ENCODE assay signal across 20 cellular contexts in the genomic region with DNA sequence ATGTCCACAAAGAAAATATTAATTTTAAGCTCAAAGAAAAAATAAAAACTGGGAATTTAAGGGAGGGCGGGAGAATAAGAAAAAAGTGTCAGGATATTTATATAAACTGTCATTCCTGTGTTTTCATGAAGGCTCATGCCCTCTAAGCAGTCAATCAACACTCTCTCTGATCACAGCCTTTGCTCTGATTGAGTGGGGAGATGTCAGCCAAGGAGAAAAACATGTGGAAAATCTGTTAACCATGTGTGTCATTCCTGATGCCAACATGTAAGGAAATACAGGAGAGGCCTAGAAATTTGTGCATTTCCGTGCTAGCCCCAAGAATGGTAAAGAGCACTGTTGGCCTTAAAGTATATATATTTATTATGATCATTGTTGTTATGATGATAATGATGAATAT.
DNase-seq lines count a peak whose midpoint lies in the region; ATAC-seq, FAIRE-seq and TF ChIP-seq lines count a peak whose summit lies in the region.
"Had no signal": no experiment of that assay in that cellular context is flagged by ENCODE, and none has a peak within 500 bp of the region (broad histone marks: within the 10 kb centered on the region; RNA-seq: fewer than 3 reads in every experiment).

No MANE protein-coding gene starts in this region.

- H2AFZ ChIP-seq in HepG2 (ENCODE audit: low read length) (no peak overlapping the region), neural cell (ENCODE audit: low read depth, low read length) (no peak overlapping the region)

- in situ Hi-C loops in HepG2 (cut with HindIII; ENCODE audit: extremely low pct_ligation_motif_present, low pct_unique_long_range_greater_than_20kb), result no loop called here

- H3K9me2 ChIP-seq in neural cell (ENCODE audit: insufficient read depth, low read length), result no peaks in the 10 kb centered on the region

- intact Hi-C loops in HepG2 (cut with micrococcal nuclease; ENCODE audit: unreplicated experiment) (no loop called here), right lobe of liver (cut with DNase I) (no loop called here)

- H3K9me3 ChIP-seq in HepG2 (ENCODE audit: low read length) (no peaks in the 10 kb centered on the region; the same call in 1 of the 2 replicates), right lobe of liver (no peaks in the 10 kb centered on the region), neural cell (ENCODE audit: low read length) (no peaks in the 10 kb centered on the region)
- H3K9me3 ChIP-seq: A549, Caco-2 had no signal

- TF ChIP-seq CTCF in HepG2 (CRISPR knock-in tag; IDR thresholded peaks at IDR 0.05) (no peak), right lobe of liver (IDR thresholded peaks at IDR 0.05) (no peak), neural cell (IDR thresholded peaks at IDR 0.05; ENCODE audit: poor library complexity, severe bottlenecking) (no peak)

- no peak for FAIRE-seq in HepG2 (lab: Jason Lieb, UNC)
- FAIRE-seq: A549, D721Med, G401.6, GM12891, GM19239 had no signal

- H3K9ac ChIP-seq in HepG2 (ENCODE audit: insufficient read depth, low read depth, low read length) (no peak overlapping the region), neural cell (ENCODE audit: low read length) (no peak overlapping the region)
- H3K9ac ChIP-seq: BLaER1 treated with 17β-estradiol and CSF1 and Interleukin-3, amounts not matched to agents 10 nM and 100 nM had no signal

- TF ChIP-seq POLR2A in HepG2 (IDR thresholded peaks at IDR 0.05; ENCODE audit: insufficient read depth in 1 of 2, low read depth in 2 of 2, low read length in 2 of 2), result no peak
- TF ChIP-seq POLR2A in right lobe of liver (IDR thresholded peaks at IDR 0.05), result no peak

- no peak overlapping the region for H3K4me3 ChIP-seq in HepG2 (replicated peaks in 1 of 3; ENCODE audit: insufficient read depth in 1 of 3, low read depth in 2 of 3, low read length in 3 of 3)
- H3K4me3 ChIP-seq in right lobe of liver, result no peak overlapping the region
- no peak overlapping the region for H3K4me3 ChIP-seq in neural cell (ENCODE audit: low read length)
- H3K4me3 ChIP-seq: A549; BLaER1 treated with 17β-estradiol and CSF1 and Interleukin-3, amounts not matched to agents 10 nM and 100 nM had no signal

- BruUV-seq in HepG2 (replicated peaks; lab: Mats Ljungman, UMichigan), result no TSS peak

- H4K20me1 ChIP-seq in HepG2 (ENCODE audit: insufficient read depth, low read length), result no peaks in the 10 kb centered on the region
- no peaks in the 10 kb centered on the region for H4K20me1 ChIP-seq in neural cell (ENCODE audit: insufficient read depth)
- H4K20me1 ChIP-seq: BLaER1 treated with 17β-estradiol and CSF1 and Interleukin-3, amounts not matched to agents 10 nM and 100 nM had no signal

- H3K4me1 ChIP-seq in HepG2 (ENCODE audit: insufficient read depth, low read length) (no peaks in the 10 kb centered on the region), right lobe of liver (no peaks in the 10 kb centered on the region)
- H3K4me1 ChIP-seq: A549; BLaER1 treated with 17β-estradiol and CSF1 and Interleukin-3, amounts not matched to agents 10 nM and 100 nM had no signal

- POLR2A ChIA-PET in HepG2 (lab: Yijun Ruan, JAX), result no interaction called here

- no peaks in the 10 kb centered on the region for H3K36me3 ChIP-seq in HepG2 (replicated peaks in 1 of 2; ENCODE audit: control insufficient read depth in 1 of 2, insufficient read depth in 2 of 2, low read length in 2 of 2)
- no peaks in the 10 kb centered on the region for H3K36me3 ChIP-seq in right lobe of liver
- no peaks in the 10 kb centered on the region for H3K36me3 ChIP-seq in neural cell (ENCODE audit: insufficient read depth, low read length)
- H3K36me3 ChIP-seq: BLaER1 treated with 17β-estradiol and CSF1 and Interleukin-3, amounts not matched to agents 10 nM and 100 nM had no signal

- H3K27ac ChIP-seq in HepG2 (ENCODE audit: extremely low read length, insufficient read depth, low read length) (no peak overlapping the region), right lobe of liver (no peak overlapping the region), neural cell (ENCODE audit: low read length) (no peak overlapping the region)
- H3K27ac ChIP-seq: 22Rv1; A549; BLaER1 treated with 17β-estradiol and CSF1 and Interleukin-3, amounts not matched to agents 10 nM and 100 nM; C4-2B had no signal

- CTCF ChIA-PET in HepG2 (lab: Yijun Ruan, JAX; ENCODE audit: low intra/inter-chr PET ratio, low total read pairs), result no interaction called here

- H3K4me2 ChIP-seq in HepG2 (ENCODE audit: low read depth, low read length), result no peak overlapping the region
- H3K4me2 ChIP-seq in neural cell (ENCODE audit: low read length), result no peak overlapping the region
- H3K4me2 ChIP-seq: A549; BLaER1 treated with 17β-estradiol and CSF1 and Interleukin-3, amounts not matched to agents 10 nM and 100 nM had no signal

- TF ChIP-seq EP300 in HepG2 (IDR thresholded peaks at IDR 0.05; ENCODE audit: low read depth in 2 of 2, low read length in 2 of 2) (no peak), HepG2 (CRISPR knock-in tag; IDR thresholded peaks at IDR 0.05; ENCODE audit: borderline replicate concordance) (no peak), neural cell (conservative IDR thresholded peaks at IDR 0.05; ENCODE audit: poor library complexity, severe bottlenecking) (peak; percentile 86)

- no peak for DNase-seq in HepG2 (ENCODE audit: low spot score)
- DNase-seq in right lobe of liver, result no peak
- no peak for DNase-seq in SHP77 (lab: John Stamatoyannopoulos, UW)
- DNase-seq in OCI-M2 (lab: John Stamatoyannopoulos, UW; ENCODE audit: unreplicated experiment), result no peak
- DNase-seq: AML-193; Caco-2; Calu3; CD4-positive, alpha-beta T cell; CD8-positive, alpha-beta T cell; DMS79 treated with DMSO at 0.1 percent for 48 hours; GF-D8 had no signal

- H3K27me3 ChIP-seq in HepG2 (ENCODE audit: control insufficient read depth in 1 of 2, insufficient read depth in 2 of 2, low read length in 2 of 2) (no peaks in the 10 kb centered on the region), right lobe of liver (no peaks in the 10 kb centered on the region), neural cell (ENCODE audit: insufficient read depth, low read depth, low read length) (peaks cover 9% of the 10 kb centered on the region)
- H3K27me3 ChIP-seq: BLaER1 treated with 17β-estradiol and CSF1 and Interleukin-3, amounts not matched to agents 10 nM and 100 nM had no signal

- no peaks in the 10 kb centered on the region for H3F3A ChIP-seq in neural cell (ENCODE audit: insufficient read depth, low read length, poor library complexity, severe bottlenecking)

- WGBS in HepG2 (ENCODE audit: low lambda C conversion rate), result 13% methylated on average over 2 of the region's 2 CpGs
- WGBS in right lobe of liver (ENCODE audit: insufficient coverage, low coverage, low lambda C conversion rate, missing lambda C conversion rate), result 70% methylated on average over 2 of the region's 2 CpGs

- TF ChIP-seq RAD21 in HepG2 (CRISPR knock-in tag; IDR thresholded peaks at IDR 0.05), result no peak
- no peak for TF ChIP-seq RAD21 in neural cell (conservative IDR thresholded peaks at IDR 0.05)

- ATAC-seq in HepG2, result no peak
- no peak for ATAC-seq in right lobe of liver
- ATAC-seq: A549; CD8-positive, alpha-beta T cell had no signal

- H3K79me2 ChIP-seq in HepG2 (ENCODE audit: insufficient read depth, low read length) (no peaks in the 10 kb centered on the region), neural cell (replicated peaks; ENCODE audit: insufficient read depth, low read length) (no peaks in the 10 kb centered on the region)

TF ChIP-seq in HepG2, 621 proteins besides CTCF, POLR2A, EP300 and RAD21:
- TF ChIP-seq CBX2 (IDR thresholded peaks at IDR 0.05; ENCODE audit: low read depth, low read length) (no peak), CBX2 (CRISPR knock-in tag; IDR thresholded peaks at IDR 0.05; ENCODE audit: low read depth) (no peak), ZNF709 (CRISPR knock-in tag; IDR thresholded peaks at IDR 0.05) (no peak), ZNF878 (CRISPR knock-in tag; IDR thresholded peaks at IDR 0.05) (no peak), MNT (IDR thresholded peaks at IDR 0.05) (peak; percentile 84)
TF ChIP-seq in HepG2: peak in this region for 1.

TF ChIP-seq in neural cell, 6 proteins besides CTCF, POLR2A, EP300 and RAD21:
- TF ChIP-seq TAF1 (IDR thresholded peaks at IDR 0.05; ENCODE audit: low read depth) (no peak), MXI1 (conservative IDR thresholded peaks at IDR 0.05; ENCODE audit: poor library complexity, severe bottlenecking) (peak; percentile 41), POLR2AphosphoS5 (IDR thresholded peaks at IDR 0.05) (peak; percentile 57), REST (IDR thresholded peaks at IDR 0.05; ENCODE audit: borderline replicate concordance) (peak; percentile 83)
